ENCODE assay signal across 8 cellular contexts in the genomic region with DNA sequence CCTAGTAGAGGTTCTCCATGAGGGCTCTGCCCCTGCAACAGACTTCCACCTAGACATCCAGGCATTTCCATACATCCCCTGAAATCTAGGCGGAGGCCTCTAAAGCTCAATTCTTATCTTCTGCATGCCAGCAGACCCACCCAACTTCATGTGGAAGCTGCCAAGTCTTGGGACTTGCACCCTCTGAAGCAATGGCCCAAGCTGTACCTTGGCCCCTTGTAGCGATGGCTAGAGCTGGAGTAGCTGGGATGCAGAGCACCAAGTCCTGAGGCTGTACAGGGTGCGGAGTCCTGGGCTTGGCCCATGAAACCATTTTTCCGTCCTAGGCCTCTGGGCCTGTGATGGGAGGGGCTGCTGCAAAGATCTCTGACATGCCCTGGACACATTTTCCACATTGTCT.
"Had no signal": no experiment of that assay in that cellular context is flagged by ENCODE, and none has a peak within 500 bp of the region (broad histone marks: within the 10 kb centered on the region; RNA-seq: fewer than 3 reads in every experiment).

No MANE protein-coding gene starts in this region.

- DNase-seq: GDM1, GF-D8 had no signal

- H3K4me3 ChIP-seq: GM12878 had no signal

- FAIRE-seq: G401.6, GM12878, GM12891, GM12892, GM18507, GM19239 had no signal
